Comparison of ENCODE assay signal across 29 cellular contexts in genomic region chr5:147388171-147388977, GRCh38.
A peak's percentile ranks its signal among the peaks of the same experiment; 100 is the strongest.
DNase-seq lines count a peak whose midpoint lies in the region; ATAC-seq and TF ChIP-seq lines count a peak whose summit lies in the region.
"Had no signal": no experiment of that assay in that cellular context is flagged by ENCODE, and none has a peak within 500 bp of the region (broad histone marks: within the 10 kb centered on the region; RNA-seq: fewer than 3 reads in every experiment).

No MANE protein-coding gene starts in this region.

- H3K9me3 Mint-ChIP-seq in neural progenitor cell: no peaks in the 10 kb centered on the region
- H3K9me3 Mint-ChIP-seq: activated B cell treated with CpG ODN at 0.5 μM for 24 hours; activated naive CD8-positive, alpha-beta T cell treated with anti-CD3 and anti-CD28 coated beads for 36 hours; activated T-helper 17 cell treated with anti-CD3 and anti-CD28 coated beads, Interleukin-2, amount 50 U/mL, for 72 hours; natural killer cell had no signal

- peak; percentile 28 for ATAC-seq in GM19351 (IDR thresholded peaks at IDR 0.05; ENCODE audit: unreplicated experiment)
- ATAC-seq: activated T-helper 17 cell treated with anti-CD3 and anti-CD28 coated beads, Interleukin-2, amount 50 U/mL, for 72 hours; natural killer cell; PC-3 had no signal

- H3K4me3 Mint-ChIP-seq in neural progenitor cell: no peak overlapping the region
- H3K4me3 Mint-ChIP-seq: activated B cell treated with CpG ODN at 0.5 μM for 24 hours; activated naive CD8-positive, alpha-beta T cell treated with anti-CD3 and anti-CD28 coated beads for 36 hours; activated T-helper 17 cell treated with anti-CD3 and anti-CD28 coated beads, Interleukin-2, amount 50 U/mL, for 72 hours; natural killer cell had no signal

- H2AFZ ChIP-seq in neural progenitor cell (replicated peaks): no peak overlapping the region
- H2AFZ ChIP-seq: parathyroid adenoma had no signal

- H3K27me3 Mint-ChIP-seq in neural progenitor cell (ENCODE audit: insufficient read depth, low read depth): peaks cover 2% of the 10 kb centered on the region
- H3K27me3 Mint-ChIP-seq: activated B cell treated with CpG ODN at 0.5 μM for 24 hours had no signal

- peak overlapping the region; percentile 65 for H3K27ac ChIP-seq in neural progenitor cell
- H3K27ac ChIP-seq: dorsolateral prefrontal cortex, left ventricle myocardium inferior, parathyroid adenoma, right atrium auricular region had no signal

- no peaks in the 10 kb centered on the region for H3K9me3 ChIP-seq in neural progenitor cell (ENCODE audit: low read depth)
- H3K9me3 ChIP-seq: left ventricle myocardium inferior, right atrium auricular region had no signal

- peak overlapping the region; percentile 49 for H3K4me2 ChIP-seq in neural progenitor cell

- H3K27me3 ChIP-seq in neural progenitor cell: no peaks in the 10 kb centered on the region
- H3K27me3 ChIP-seq: right atrium auricular region had no signal

- H3K9ac ChIP-seq in neural progenitor cell: no peak overlapping the region
- H3K9ac ChIP-seq: parathyroid adenoma had no signal

- peaks cover 65% of the 10 kb centered on the region for H3F3A ChIP-seq in neural progenitor cell (ENCODE audit: low read depth)

- H3K4me1 Mint-ChIP-seq in neural progenitor cell: peaks cover 29% of the 10 kb centered on the region
- H3K4me1 Mint-ChIP-seq: activated B cell treated with CpG ODN at 0.5 μM for 24 hours; activated naive CD8-positive, alpha-beta T cell treated with anti-CD3 and anti-CD28 coated beads for 36 hours; activated T-helper 17 cell treated with anti-CD3 and anti-CD28 coated beads, Interleukin-2, amount 50 U/mL, for 72 hours; natural killer cell had no signal

- TF ChIP-seq CTCF in epithelial cell of esophagus (IDR thresholded peaks at IDR 0.05; ENCODE audit: insufficient read depth, low read depth, low read length, missing control alignments) (no peak), neural progenitor cell (IDR thresholded peaks at IDR 0.05) (no peak)

- H3K27ac Mint-ChIP-seq in neural progenitor cell: peak overlapping the region; percentile 9
- H3K27ac Mint-ChIP-seq: activated B cell treated with CpG ODN at 0.5 μM for 24 hours; activated naive CD8-positive, alpha-beta T cell treated with anti-CD3 and anti-CD28 coated beads for 36 hours; activated T-helper 17 cell treated with anti-CD3 and anti-CD28 coated beads, Interleukin-2, amount 50 U/mL, for 72 hours; natural killer cell had no signal

- H3K4me1 ChIP-seq in neural progenitor cell: peaks cover 41% of the 10 kb centered on the region
- H3K4me1 ChIP-seq: left ventricle myocardium inferior, right atrium auricular region had no signal

- no peaks in the 10 kb centered on the region for H3K36me3 ChIP-seq in neural progenitor cell
- H3K36me3 ChIP-seq: right atrium auricular region had no signal

- no peaks in the 10 kb centered on the region for H3K79me2 ChIP-seq in neural progenitor cell (ENCODE audit: low read depth)
- H3K79me2 ChIP-seq: parathyroid adenoma had no signal

- no peak overlapping the region for H3K4me3 ChIP-seq in epithelial cell of esophagus (ENCODE audit: low read length)
- no peak overlapping the region for H3K4me3 ChIP-seq in neural progenitor cell
- H3K4me3 ChIP-seq: dorsolateral prefrontal cortex, left ventricle myocardium inferior, right atrium auricular region had no signal

- H4K20me1 ChIP-seq in neural progenitor cell (ENCODE audit: low read depth): peaks cover 22% of the 10 kb centered on the region

- peaks cover 22% of the 10 kb centered on the region for H3K36me3 Mint-ChIP-seq in neural progenitor cell
- H3K36me3 Mint-ChIP-seq: activated naive CD8-positive, alpha-beta T cell treated with anti-CD3 and anti-CD28 coated beads for 36 hours; natural killer cell had no signal

- DNase-seq in NCI-H187 treated with DMSO at 0.1 percent for 48 hours (lab: John Stamatoyannopoulos, UW) (peak; percentile 82), epithelial cell of esophagus (ENCODE audit: low read depth) (peak; percentile 47), neural progenitor cell (ENCODE audit: low spot score) (peak; percentile 51), RKO (ENCODE audit: low spot score) (no peak), iPS-NIHi7 (ENCODE audit: extremely low spot score) (no peak), NCI-H1105 (lab: John Stamatoyannopoulos, UW) (no peak)
- DNase-seq: activated B cell treated with CpG ODN at 0.5 μM for 24 hours; activated CD4-positive, alpha-beta T cell treated with anti-CD3 and anti-CD28 coated beads, Interleukin-2, amount 50 U/mL, for 4 hours; activated naive CD8-positive, alpha-beta T cell treated with anti-CD3 and anti-CD28 coated beads for 36 hours; C1 segment of cervical spinal cord; cerebellar nuclear complex; dorsolateral prefrontal cortex; EL; Karpas-422; left ventricle myocardium inferior; midbrain; natural killer cell; NCI-H1930; NCI-H2227 treated with DMSO at 0.1 percent for 48 hours; NCI-H82; PC-3; SHP77; stimulated activated CD4-positive, alpha-beta T cell treated with anti-CD3 and anti-CD28 coated beads, Interleukin-12 subunit alpha, Interleukin-12 subunit beta, amount 100 ng/mL, for 4 hours; stimulated activated naive CD4-positive, alpha-beta T cell treated with Interleukin-2 at 50 U/mL for 16 hours; T1000 had no signal

Comparison
In these comparisons a context has a peak if more than half of its experiments do, and no peak if none do; other contexts are left out.
1. DNase-seq: peak in NCI-H187 treated with DMSO at 0.1 percent for 48 hours (single experiment), epithelial cell of esophagus (single experiment) and neural progenitor cell (single experiment); none in RKO (single experiment), iPS-NIHi7 (single experiment) and NCI-H1105 (single experiment).